Comparison of ENCODE assay signal across 22 cellular contexts in the genomic region with DNA sequence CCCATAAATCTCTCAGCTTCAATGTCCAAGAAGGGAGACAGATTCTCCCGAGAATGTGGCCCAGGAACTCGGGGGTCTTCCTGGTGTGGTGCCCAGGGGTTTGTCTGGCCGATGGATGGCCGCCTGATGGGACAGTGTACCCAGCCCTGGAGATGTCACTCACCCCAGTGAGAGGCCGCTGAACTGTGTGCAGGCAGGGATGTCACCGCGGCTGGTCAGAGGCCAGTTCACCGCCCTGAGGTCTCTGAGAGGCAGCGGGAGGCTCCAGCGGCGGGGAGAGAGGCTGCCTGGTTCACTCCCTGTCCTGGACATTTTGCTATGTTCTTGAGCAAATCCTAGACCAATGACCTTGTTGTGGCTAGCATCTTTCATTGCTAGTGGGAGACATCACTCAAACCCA.
DNase-seq lines count a peak whose midpoint lies in the region; ATAC-seq and TF ChIP-seq lines count a peak whose summit lies in the region.
"Had no signal": no experiment of that assay in that cellular context is flagged by ENCODE, and none has a peak within 500 bp of the region (broad histone marks: within the 10 kb centered on the region; RNA-seq: fewer than 3 reads in every experiment).

No MANE protein-coding gene starts in this region.

- H3K27me3 Mint-ChIP-seq in type B pancreatic cell = peaks cover 4% of the 10 kb centered on the region
- H3K27me3 Mint-ChIP-seq: CD4-positive, CD25-positive, alpha-beta regulatory T cell had no signal

- peak; percentile 53 for DNase-seq in activated effector memory CD4-positive, alpha-beta T cell treated with anti-CD3 and anti-CD28 coated beads, Interleukin-2, amount 50 U/mL, for 16 hours
- DNase-seq in activated effector memory CD4-positive, alpha-beta T cell treated with Interleukin-2 at 50 U/mL for 16 hours = no peak
- DNase-seq in coronary artery (ENCODE audit: low spot score) (peak; percentile 41), mesenteric fat pad (ENCODE audit: low spot score) (peak; percentile 71), type B pancreatic cell (ENCODE audit: extremely low spot score, unreplicated experiment) (peak; percentile 55), AG20443 (ENCODE audit: low spot score) (no peak)
- DNase-seq: 8988T; ACHN; CD4-positive, CD25-positive, alpha-beta regulatory T cell; NCI-H1048; NCI-H1417; NCI-H1694; NCI-H2081; NCI-H2171; NCI-H226; NCI-H510A; NCI-H69; RPMI8226; SHP77 treated with DMSO at 0.1 percent for 48 hours had no signal

- H3K27ac Mint-ChIP-seq in type B pancreatic cell = no peak overlapping the region
- H3K27ac Mint-ChIP-seq: CD4-positive, CD25-positive, alpha-beta regulatory T cell had no signal

- TF ChIP-seq CTCF in coronary artery (IDR thresholded peaks at IDR 0.05) (no peak), type B pancreatic cell (conservative IDR thresholded peaks at IDR 0.05) (no peak)

- no peaks in the 10 kb centered on the region for H3K36me3 Mint-ChIP-seq in type B pancreatic cell
- H3K36me3 Mint-ChIP-seq: CD4-positive, CD25-positive, alpha-beta regulatory T cell had no signal

- no peak overlapping the region for H3K4me3 ChIP-seq in coronary artery
- H3K4me3 ChIP-seq: BLaER1 had no signal

- ATAC-seq in GM21786 (IDR thresholded peaks at IDR 0.05; ENCODE audit: unreplicated experiment) = no peak

- H3K4me1 Mint-ChIP-seq in type B pancreatic cell (ENCODE audit: unreplicated experiment) = no peaks in the 10 kb centered on the region
- H3K4me1 Mint-ChIP-seq: CD4-positive, CD25-positive, alpha-beta regulatory T cell had no signal

- H3K9me3 Mint-ChIP-seq in type B pancreatic cell = no peaks in the 10 kb centered on the region

- H3K27ac ChIP-seq in coronary artery = no peak overlapping the region
- H3K27ac ChIP-seq: BLaER1, HL-60 had no signal

- no peak overlapping the region for H3K4me3 Mint-ChIP-seq in type B pancreatic cell
- H3K4me3 Mint-ChIP-seq: CD4-positive, CD25-positive, alpha-beta regulatory T cell had no signal

Comparison
In these comparisons a context has a peak if more than half of its experiments do, and no peak if none do; other contexts are left out.
1. DNase-seq: peak in activated effector memory CD4-positive, alpha-beta T cell treated with anti-CD3 and anti-CD28 coated beads, Interleukin-2, amount 50 U/mL, for 16 hours (single experiment), coronary artery (single experiment), mesenteric fat pad (single experiment) and type B pancreatic cell (single experiment); none in activated effector memory CD4-positive, alpha-beta T cell treated with Interleukin-2 at 50 U/mL for 16 hours (single experiment) and AG20443 (single experiment).